Comparison of ENCODE assay signal across 15 cellular contexts in genomic region chr10:114506874-114507385, GRCh38.
A peak's percentile ranks its signal among the peaks of the same experiment; 100 is the strongest.
DNase-seq lines count a peak whose midpoint lies in the region; ATAC-seq and TF ChIP-seq lines count a peak whose summit lies in the region.
"Had no signal": no experiment of that assay in that cellular context is flagged by ENCODE, and none has a peak within 500 bp of the region (broad histone marks: within the 10 kb centered on the region; RNA-seq: fewer than 3 reads in every experiment).

No MANE protein-coding gene starts in this region.

- H2AFZ ChIP-seq in neural progenitor cell (replicated peaks), result no peak overlapping the region

- H3K4me3 ChIP-seq in mucosa of stomach (ENCODE audit: low read length), result no peak overlapping the region
- no peak overlapping the region for H3K4me3 ChIP-seq in transverse colon
- H3K4me3 ChIP-seq in neural progenitor cell, result no peak overlapping the region
- H3K4me3 ChIP-seq: right lobe of liver had no signal

- 56% methylated on average over 3 of the region's 3 CpGs for WGBS in transverse colon (ENCODE audit: low coverage in 1 of 2), 2 donors

- no peaks in the 10 kb centered on the region for H3K27me3 Mint-ChIP-seq in activated T-cell treated with anti-CD3 and anti-CD28 coated beads, Interleukin-2, amount 50 U/mL, for 72 hours (ENCODE audit: low read depth)
- no peaks in the 10 kb centered on the region for H3K27me3 Mint-ChIP-seq in activated T-cell treated with anti-CD3 and anti-CD28 coated beads, Interleukin-2, amount 50 U/mL, for 4 hours (ENCODE audit: low read depth)
- no peaks in the 10 kb centered on the region for H3K27me3 Mint-ChIP-seq in central memory CD8-positive, alpha-beta T cell
- H3K27me3 Mint-ChIP-seq in neural progenitor cell (ENCODE audit: insufficient read depth, low read depth), result peaks cover 7% of the 10 kb centered on the region

- H3F3A ChIP-seq in neural progenitor cell (ENCODE audit: low read depth), result no peaks in the 10 kb centered on the region

- H3K79me2 ChIP-seq in neural progenitor cell (ENCODE audit: low read depth), result peaks cover 12% of the 10 kb centered on the region

- H3K9me3 ChIP-seq in mucosa of stomach (ENCODE audit: control insufficient read depth, low read length) (no peaks in the 10 kb centered on the region), transverse colon (no peaks in the 10 kb centered on the region), neural progenitor cell (ENCODE audit: low read depth) (no peaks in the 10 kb centered on the region)
- H3K9me3 ChIP-seq: right lobe of liver had no signal

- no peaks in the 10 kb centered on the region for H3K36me3 ChIP-seq in mucosa of stomach (ENCODE audit: control insufficient read depth, insufficient read depth, low read length)
- H3K36me3 ChIP-seq in transverse colon, result no peaks in the 10 kb centered on the region
- H3K36me3 ChIP-seq in neural progenitor cell, result no peaks in the 10 kb centered on the region
- H3K36me3 ChIP-seq: WERI-Rb-1 had no signal

- DNase-seq in activated T-cell treated with anti-CD3 and anti-CD28 coated beads, Interleukin-2, amount 50 U/mL, for 72 hours, result no peak
- no peak for DNase-seq in activated T-cell treated with anti-CD3 and anti-CD28 coated beads, Interleukin-2, amount 50 U/mL, for 4 hours
- DNase-seq in central memory CD8-positive, alpha-beta T cell (ENCODE audit: low spot score in 2 of 2), result no peak
- DNase-seq in transverse colon (no peak), putamen (ENCODE audit: low spot score) (no peak), neural progenitor cell (ENCODE audit: low spot score) (no peak)
- DNase-seq: activated T-cell treated with anti-CD3 and anti-CD28 coated beads for 4 hours, midbrain, NCI-H187, SIG-M5, WERI-Rb-1 had no signal

- H3K27me3 ChIP-seq in mucosa of stomach (ENCODE audit: control insufficient read depth, insufficient read depth, low read length) (no peaks in the 10 kb centered on the region), transverse colon (no peaks in the 10 kb centered on the region), neural progenitor cell (no peaks in the 10 kb centered on the region)
- H3K27me3 ChIP-seq: right lobe of liver had no signal

- peaks cover 0 to 3% of the 10 kb centered on the region in 2 donors for H3K9me3 Mint-ChIP-seq in activated T-cell treated with anti-CD3 and anti-CD28 coated beads, Interleukin-2, amount 50 U/mL, for 72 hours
- no peaks in the 10 kb centered on the region for H3K9me3 Mint-ChIP-seq in activated T-cell treated with anti-CD3 and anti-CD28 coated beads, Interleukin-2, amount 50 U/mL, for 4 hours
- H3K9me3 Mint-ChIP-seq in central memory CD8-positive, alpha-beta T cell, result no peaks in the 10 kb centered on the region
- H3K9me3 Mint-ChIP-seq in neural progenitor cell, result peaks cover 3% of the 10 kb centered on the region

- H3K4me1 ChIP-seq in mucosa of stomach (ENCODE audit: control insufficient read depth, insufficient read depth, low read length), result peaks cover 65% of the 10 kb centered on the region
- peaks cover 23 to 49% (median 34%) of the 10 kb centered on the region in 4 donors for H3K4me1 ChIP-seq in transverse colon
- H3K4me1 ChIP-seq in neural progenitor cell, result peaks cover 6% of the 10 kb centered on the region

- H3K27ac Mint-ChIP-seq in activated T-cell treated with anti-CD3 and anti-CD28 coated beads, Interleukin-2, amount 50 U/mL, for 72 hours, result peak overlapping the region; percentile 20
- peak overlapping the region; percentile 58 for H3K27ac Mint-ChIP-seq in central memory CD8-positive, alpha-beta T cell (ENCODE audit: low read depth)
- H3K27ac Mint-ChIP-seq in neural progenitor cell, result no peak overlapping the region

- intact Hi-C loops in transverse colon (cut with DNase I; ENCODE audit: low total_unique reads), result no loop called here

- H4K20me1 ChIP-seq in neural progenitor cell (ENCODE audit: low read depth), result peaks cover 21% of the 10 kb centered on the region

- no peak overlapping the region for H3K4me2 ChIP-seq in neural progenitor cell
- H3K4me2 ChIP-seq: KMS-11 had no signal

- ATAC-seq in activated T-cell treated with anti-CD3 and anti-CD28 coated beads, Interleukin-2, amount 50 U/mL, for 72 hours (replicated peaks in 1 of 2), result no peak
- no peak for ATAC-seq in activated T-cell treated with anti-CD3 and anti-CD28 coated beads, Interleukin-2, amount 50 U/mL, for 4 hours
- ATAC-seq in central memory CD8-positive, alpha-beta T cell (replicated peaks; ENCODE audit: extremely low read depth, poor library complexity, severe bottlenecking), result no peak
- ATAC-seq in GM19397 (IDR thresholded peaks at IDR 0.05; ENCODE audit: unreplicated experiment), result no peak

- in situ Hi-C loops in transverse colon (cut with MboI; ENCODE audit: low pct_ligation_motif_present in 1 of 4, low pct_unique_long_range_greater_than_20kb in 1 of 4, low sequenced_read_pairs in 3 of 4), result no loop called here

- peaks cover 90% of the 10 kb centered on the region for H3K4me1 Mint-ChIP-seq in activated T-cell treated with anti-CD3 and anti-CD28 coated beads, Interleukin-2, amount 50 U/mL, for 72 hours (ENCODE audit: low read depth)
- H3K4me1 Mint-ChIP-seq in activated T-cell treated with anti-CD3 and anti-CD28 coated beads, Interleukin-2, amount 50 U/mL, for 4 hours (ENCODE audit: low read depth), result peaks cover 80% of the 10 kb centered on the region
- peaks cover 55% of the 10 kb centered on the region for H3K4me1 Mint-ChIP-seq in central memory CD8-positive, alpha-beta T cell
- peaks cover 40% of the 10 kb centered on the region for H3K4me1 Mint-ChIP-seq in neural progenitor cell

- TF ChIP-seq CTCF in transverse colon (IDR thresholded peaks at IDR 0.05) (no peak), neural progenitor cell (IDR thresholded peaks at IDR 0.05) (no peak)

- peaks cover 8 to 17% of the 10 kb centered on the region in 2 donors for H3K36me3 Mint-ChIP-seq in activated T-cell treated with anti-CD3 and anti-CD28 coated beads, Interleukin-2, amount 50 U/mL, for 72 hours (ENCODE audit: insufficient read depth in 2 of 2)
- peaks cover 36% of the 10 kb centered on the region for H3K36me3 Mint-ChIP-seq in activated T-cell treated with anti-CD3 and anti-CD28 coated beads, Interleukin-2, amount 50 U/mL, for 4 hours (ENCODE audit: insufficient read depth)
- H3K36me3 Mint-ChIP-seq in central memory CD8-positive, alpha-beta T cell (ENCODE audit: insufficient read depth), result peaks cover 8% of the 10 kb centered on the region
- peaks cover 14% of the 10 kb centered on the region for H3K36me3 Mint-ChIP-seq in neural progenitor cell

- no peak for TF ChIP-seq POLR2A in transverse colon (IDR thresholded peaks at IDR 0.05)

- H3K9ac ChIP-seq in mucosa of stomach (ENCODE audit: low read length) (peak overlapping the region; percentile 64), neural progenitor cell (no peak overlapping the region)
- H3K9ac ChIP-seq: KMS-11 had no signal

- H3K27ac ChIP-seq in transverse colon, result peak overlapping the region; percentile 73 to 81 (median 78)
- H3K27ac ChIP-seq in neural progenitor cell, result no peak overlapping the region
- H3K27ac ChIP-seq: KMS-11, WERI-Rb-1 had no signal

- no peak for TF ChIP-seq EP300 in transverse colon (IDR thresholded peaks at IDR 0.05; ENCODE audit: low read depth)

- peak overlapping the region; percentile 14 to 47 for H3K4me3 Mint-ChIP-seq in activated T-cell treated with anti-CD3 and anti-CD28 coated beads, Interleukin-2, amount 50 U/mL, for 72 hours
- no peak overlapping the region for H3K4me3 Mint-ChIP-seq in activated T-cell treated with anti-CD3 and anti-CD28 coated beads, Interleukin-2, amount 50 U/mL, for 4 hours
- H3K4me3 Mint-ChIP-seq in central memory CD8-positive, alpha-beta T cell, result no peak overlapping the region
- H3K4me3 Mint-ChIP-seq in neural progenitor cell, result no peak overlapping the region

Comparison
In these comparisons a context has a peak if more than half of its experiments do, and no peak if none do; other contexts are left out.
1. H3K4me3 Mint-ChIP-seq: peak in activated T-cell treated with anti-CD3 and anti-CD28 coated beads, Interleukin-2, amount 50 U/mL, for 72 hours (2 of 2); none in activated T-cell treated with anti-CD3 and anti-CD28 coated beads, Interleukin-2, amount 50 U/mL, for 4 hours (single experiment), central memory CD8-positive, alpha-beta T cell (single experiment) and neural progenitor cell (single experiment).